In genomic region chr20:17680128-17680835, GRCh38 we compare ENCODE assay signal across 8 cellular contexts. TPM values are rescaled to one million over a fixed set of nuclear protein-coding genes. Genes with fewer than 3 reads are reported as not detected.
DNase-seq lines count a peak whose midpoint lies in the region; ATAC-seq, FAIRE-seq and TF ChIP-seq lines count a peak whose summit lies in the region.

No MANE protein-coding gene starts in this region.

- peak overlapping the region; percentile 70 for H3K27ac ChIP-seq in SJSA1
- peak overlapping the region; percentile 91 to 93 for H3K27ac ChIP-seq in mucosa of rectum (ENCODE audit: low read depth in 2 of 2, low read length in 2 of 2)

- TF ChIP-seq POLR2A in GM12892 (IDR thresholded peaks at IDR 0.05; ENCODE audit: low read depth, low read length): no peak

- peak overlapping the region; percentile 76 for H3K9ac ChIP-seq in endocrine pancreas (ENCODE audit: control insufficient read depth, insufficient read depth, low read length)
- peak overlapping the region; percentile 84 to 91 for H3K9ac ChIP-seq in mucosa of rectum (ENCODE audit: low read depth in 1 of 2, low read length in 2 of 2)

- FAIRE-seq in GM12892 (lab: Jason Lieb, UNC): peak; percentile 30

- peaks cover 64% of the 10 kb centered on the region for H3K36me3 ChIP-seq in SJSA1
- H3K36me3 ChIP-seq in endocrine pancreas (ENCODE audit: control insufficient read depth, insufficient read depth, low read length): no peaks in the 10 kb centered on the region
- peaks cover 30 to 33% of the 10 kb centered on the region in 2 donors for H3K36me3 ChIP-seq in mucosa of rectum (ENCODE audit: control insufficient read depth in 2 of 2, insufficient read depth in 2 of 2, low read length in 2 of 2)

- DNase-seq in AG08395 (ENCODE audit: low spot score) (peak; percentile 47), GM12892 (ENCODE audit: insufficient read length) (no peak), SJSA1 (ENCODE audit: low read depth in 1 of 2, low spot score in 2 of 2) (peak; percentile 62 to 68)

- H3K4me3 ChIP-seq in SJSA1: peak overlapping the region; percentile 91
- H3K4me3 ChIP-seq in endocrine pancreas (ENCODE audit: control insufficient read depth, insufficient read depth, low read length): no peak overlapping the region
- H3K4me3 ChIP-seq in mucosa of rectum (ENCODE audit: low read length in 2 of 2): peak overlapping the region; percentile 79 to 86

- no peaks in the 10 kb centered on the region for H3K27me3 ChIP-seq in SJSA1 (replicated peaks)
- H3K27me3 ChIP-seq in endocrine pancreas (ENCODE audit: control insufficient read depth, insufficient read depth, low read length): no peaks in the 10 kb centered on the region
- no peaks in the 10 kb centered on the region for H3K27me3 ChIP-seq in mucosa of rectum (ENCODE audit: control insufficient read depth in 2 of 2, insufficient read depth in 2 of 2, low read length in 2 of 2)

- ATAC-seq in HG02642 (IDR thresholded peaks at IDR 0.05; ENCODE audit: poor library complexity, unreplicated experiment) (no peak), HG02759 (IDR thresholded peaks at IDR 0.05; ENCODE audit: unreplicated experiment) (no peak), HG02571 (IDR thresholded peaks at IDR 0.05; ENCODE audit: unreplicated experiment) (no peak)

- H3K4me1 ChIP-seq in SJSA1 (replicated peaks) (peaks cover 30% of the 10 kb centered on the region), endocrine pancreas (ENCODE audit: control insufficient read depth, insufficient read depth, low read length) (no peaks in the 10 kb centered on the region), mucosa of rectum (ENCODE audit: control insufficient read depth in 2 of 2, insufficient read depth in 2 of 2, low read length in 2 of 2) (peaks cover 39 to 47% of the 10 kb centered on the region in 2 donors)

- no peaks in the 10 kb centered on the region for H3K9me3 ChIP-seq in SJSA1 (replicated peaks)
- no peaks in the 10 kb centered on the region for H3K9me3 ChIP-seq in endocrine pancreas (ENCODE audit: control insufficient read depth, low read length)
- H3K9me3 ChIP-seq in mucosa of rectum (ENCODE audit: control insufficient read depth in 2 of 2, low read length in 2 of 2): no peaks in the 10 kb centered on the region

RNA-seq across cellular contexts. Expression of gene RRBP1, which starts 1.8 kb away (rescaled TPM):
- 22.3 TPM for polyA plus RNA-seq in GM12892 (2012; ENCODE audit: missing spikeins)
- 241 and 272 TPM in 2 replicates for total RNA-seq in SJSA1 (2014; rRNA removed; shearing (Covaris generic))

RNA-seq across cellular contexts. Expression of gene BANF2, which starts 19.5 kb away (rescaled TPM):
- not detected for polyA plus RNA-seq in GM12892 (2012; ENCODE audit: missing spikeins)
- total RNA-seq in SJSA1 (2014; rRNA removed; shearing (Covaris generic)): not detected in 2 replicates
